Comparison of ENCODE assay signal across 8 cellular contexts in the genomic region with DNA sequence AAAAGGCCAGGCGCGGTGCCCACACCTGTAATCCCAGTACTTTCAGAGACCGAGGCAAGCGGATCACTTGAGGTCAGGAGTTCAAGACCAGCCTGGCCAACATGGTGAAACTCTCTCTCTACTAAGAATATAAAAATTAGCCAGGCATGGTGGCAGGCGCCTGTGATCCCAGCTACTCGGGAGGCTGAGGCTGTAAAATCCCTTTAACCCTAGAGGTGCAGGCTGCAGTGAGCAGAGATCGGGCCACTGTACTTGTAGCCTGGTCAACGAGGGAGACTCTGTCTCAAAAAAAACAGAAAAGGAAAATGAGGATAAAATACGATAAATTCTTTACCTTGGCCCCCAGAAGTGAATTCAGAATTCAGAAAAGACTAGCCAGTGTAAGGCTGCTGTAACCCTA. TPM values are rescaled to one million over a fixed set of nuclear protein-coding genes. Genes with fewer than 3 reads are reported as not detected.
DNase-seq lines count a peak whose midpoint lies in the region; ATAC-seq and TF ChIP-seq lines count a peak whose summit lies in the region.

No MANE protein-coding gene starts in this region.

- no peak for DNase-seq in AG09309 (ENCODE audit: low read depth)
- peak; percentile 29 for DNase-seq in KBM-7
- DNase-seq in chondrocyte (ENCODE audit: low spot score) = no peak
- DNase-seq in naive thymus-derived CD8-positive, alpha-beta T cell = no peak
- DNase-seq in HUDEP-2 (lab: John Stamatoyannopoulos, UW; ENCODE audit: unreplicated experiment in 76 of 76) = no peak

- no peaks in the 10 kb centered on the region for H3K27me3 Mint-ChIP-seq in chondrocyte (ENCODE audit: low read depth)
- no peaks in the 10 kb centered on the region for H3K27me3 Mint-ChIP-seq in naive thymus-derived CD8-positive, alpha-beta T cell

- peaks cover 24% of the 10 kb centered on the region for H3K4me1 Mint-ChIP-seq in chondrocyte (ENCODE audit: low read depth)
- H3K4me1 Mint-ChIP-seq in naive thymus-derived CD8-positive, alpha-beta T cell = peaks cover 16 to 38% (median 30%) of the 10 kb centered on the region in 4 donors

- peak overlapping the region; percentile 72 for H3K4me3 ChIP-seq in AG09309 (ENCODE audit: control insufficient read depth, low read depth, low read length)

- ATAC-seq in naive thymus-derived CD8-positive, alpha-beta T cell = no peak
- ATAC-seq in HG02885 (IDR thresholded peaks at IDR 0.05; ENCODE audit: poor library complexity, unreplicated experiment) (no peak), HG03108 (IDR thresholded peaks at IDR 0.05; ENCODE audit: unreplicated experiment) (no peak), GM19463 (IDR thresholded peaks at IDR 0.05; ENCODE audit: unreplicated experiment) (no peak)

- H3K9me3 Mint-ChIP-seq in chondrocyte (ENCODE audit: low read depth) = peaks cover 5% of the 10 kb centered on the region
- H3K9me3 Mint-ChIP-seq in naive thymus-derived CD8-positive, alpha-beta T cell = no peaks in the 10 kb centered on the region

- POLR2A ChIA-PET in naive thymus-derived CD8-positive, alpha-beta T cell (lab: Charles Lee) = interaction anchor here (1.0 kb wide), 1 partner anchor 33 kb away, joined by 3 read pairs; no protein-coding TSS in a partner anchor

- in situ Hi-C loops in KBM-7 (cut with MboI; ENCODE audit: low pct_unique_long_range_greater_than_20kb, low sequenced_read_pairs) = no loop called here

- TF ChIP-seq CTCF in AG09309 (IDR thresholded peaks at IDR 0.05; ENCODE audit: control insufficient read depth, insufficient read depth, low read depth, low read length, missing control alignments) (no peak), chondrocyte (IDR thresholded peaks at IDR 0.05) (no peak)

- H3K4me3 Mint-ChIP-seq in chondrocyte (ENCODE audit: unreplicated experiment) = peak overlapping the region; percentile 87
- H3K4me3 Mint-ChIP-seq in naive thymus-derived CD8-positive, alpha-beta T cell = peak overlapping the region; percentile 81 to 96 (median 92)

- H3K27ac Mint-ChIP-seq in chondrocyte (ENCODE audit: unreplicated experiment) = peak overlapping the region; percentile 76
- H3K27ac Mint-ChIP-seq in naive thymus-derived CD8-positive, alpha-beta T cell = peak overlapping the region; percentile 65 to 97 (median 94)

- H3K36me3 Mint-ChIP-seq in chondrocyte (ENCODE audit: low read depth) = peaks cover 4% of the 10 kb centered on the region
- H3K36me3 Mint-ChIP-seq in naive thymus-derived CD8-positive, alpha-beta T cell = peaks cover 0 to 3% (median 2%) of the 10 kb centered on the region in 3 donors

RNA-seq across cellular contexts. Expression of gene TMEM50B, which starts 1.6 kb away (rescaled TPM):
- total RNA-seq in chondrocyte = 26.8 to 31.0 TPM (median 28.7 TPM) in 3 replicates
- total RNA-seq in naive thymus-derived CD8-positive, alpha-beta T cell = 100 to 1,000 TPM; 149 to 160 TPM
- polyA plus RNA-seq in naive thymus-derived CD8-positive, alpha-beta T cell = 10 to 100 TPM; 42.3 to 47.9 (median 45.4) TPM

RNA-seq across cellular contexts. Expression of gene DNAJC28, which starts 13.3 kb away (rescaled TPM):
- 2.4 to 3.5 TPM (median 2.6 TPM) in 3 replicates for total RNA-seq in chondrocyte
- total RNA-seq in naive thymus-derived CD8-positive, alpha-beta T cell = 1 to 10 TPM; 1.6 to 2.1 TPM
- polyA plus RNA-seq in naive thymus-derived CD8-positive, alpha-beta T cell = 1 to 10 TPM in 1 of 3 donors, under 1 TPM in 2; 0.89 to 1.8 (median 0.94) TPM
